In genomic region chr17:51000835-51001638, GRCh38 we compare ENCODE assay signal across 8 cellular contexts.
A peak's percentile ranks its signal among the peaks of the same experiment; 100 is the strongest.
DNase-seq lines count a peak whose midpoint lies in the region; ATAC-seq and TF ChIP-seq lines count a peak whose summit lies in the region.

No MANE protein-coding gene starts in this region.

- H3K27ac ChIP-seq in stomach, result no peak overlapping the region

- peaks cover 56% of the 10 kb centered on the region for H3K36me3 Mint-ChIP-seq in brain

- peak overlapping the region in 4 of 5 experiments; percentile 8 to 64 (median 28) for H3K27ac Mint-ChIP-seq in brain

- peak; percentile 72 to 77 for TF ChIP-seq CTCF in brain (conservative IDR thresholded peaks at IDR 0.05)
- TF ChIP-seq CTCF in stomach (IDR thresholded peaks at IDR 0.05), result peak in 4 of 7 experiments; percentile 27 to 68 (median 44)

- peaks cover 32 to 100% (median 91%) of the 10 kb centered on the region in 4 donors for H3K36me3 ChIP-seq in stomach

- no peak overlapping the region for H3K4me3 ChIP-seq in stomach

- H3K4me3 Mint-ChIP-seq in brain, result no peak overlapping the region

- H3K27me3 ChIP-seq in stomach, result no peaks in the 10 kb centered on the region

- H3K9me3 ChIP-seq in stomach, result no peaks in the 10 kb centered on the region

- intact Hi-C loops in stomach (cut with DNase I; ENCODE audit: low total_unique reads), result loop anchor here (5.0 kb wide), 1 partner anchor 151 kb away; the partner anchor contains the start of gene NME1

- H3K4me1 Mint-ChIP-seq in brain, result peaks cover 9% of the 10 kb centered on the region

- H3K4me1 ChIP-seq in stomach, result no peaks in the 10 kb centered on the region

- ATAC-seq in HG03025 (IDR thresholded peaks at IDR 0.05; ENCODE audit: low FRiP score, unreplicated experiment), result no peak

- no peaks in the 10 kb centered on the region for H3K9me3 Mint-ChIP-seq in brain

- no peak for TF ChIP-seq POLR2A in stomach (IDR thresholded peaks at IDR 0.05)

- TF ChIP-seq EP300 in stomach (IDR thresholded peaks at IDR 0.05), result no peak

- 81 to 97% (median 94%) methylated on average over 1 of the region's 1 CpG for WGBS in stomach, 5 donors

- DNase-seq in DMS53 treated with DMSO at 0.1 percent for 48 hours (lab: John Stamatoyannopoulos, UW; ENCODE audit: unreplicated experiment) (peak; percentile 79), HS-5 (ENCODE audit: low read depth) (peak; percentile 44), NCI-H774 (lab: John Stamatoyannopoulos, UW) (peak; percentile 60), iPS-NIHi11 (ENCODE audit: low spot score) (peak; percentile 52), stomach (no peak), GM19238 (ENCODE audit: insufficient read length, low spot score) (no peak)

- H3K27me3 Mint-ChIP-seq in brain, result no peaks in the 10 kb centered on the region

Comparison
In these comparisons a context has a peak if more than half of its experiments do, and no peak if none do; other contexts are left out.
1. DNase-seq: peak in DMS53 treated with DMSO at 0.1 percent for 48 hours (single experiment), HS-5 (single experiment), NCI-H774 (single experiment) and iPS-NIHi11 (single experiment); none in stomach (single experiment) and GM19238 (single experiment).